Comparison of ENCODE assay signal across 12 cellular contexts in the genomic region with DNA sequence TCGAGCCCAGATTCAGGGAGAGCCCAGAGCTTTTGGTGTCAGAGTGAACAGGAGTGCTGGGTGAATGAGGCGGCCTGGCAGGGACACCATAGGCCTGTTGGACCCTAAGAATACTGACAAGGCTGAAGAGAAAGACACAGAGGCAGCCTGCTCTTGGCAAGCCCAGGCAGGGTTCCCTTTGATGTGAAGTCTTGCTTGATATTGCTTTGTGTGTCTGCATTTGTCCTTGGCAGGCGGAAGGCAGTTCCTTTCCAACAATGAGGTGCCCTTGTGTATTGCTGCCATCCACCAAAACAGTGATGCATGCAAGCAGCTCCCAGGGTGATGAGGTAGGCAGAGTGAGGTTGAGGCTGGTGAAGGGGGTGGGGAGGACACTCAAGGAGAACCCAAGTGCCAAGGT.
A peak's percentile ranks its signal among the peaks of the same experiment; 100 is the strongest.
DNase-seq lines count a peak whose midpoint lies in the region; ATAC-seq and TF ChIP-seq lines count a peak whose summit lies in the region.
"Had no signal": no experiment of that assay in that cellular context is flagged by ENCODE, and none has a peak within 500 bp of the region (broad histone marks: within the 10 kb centered on the region; RNA-seq: fewer than 3 reads in every experiment).

No MANE protein-coding gene starts in this region.

- H3K9me2 ChIP-seq in hepatocyte (replicated peaks; ENCODE audit: insufficient read depth): no peaks in the 10 kb centered on the region
- H3K9me2 ChIP-seq: SK-N-SH had no signal

- H3K27ac ChIP-seq in hepatocyte (peak overlapping the region; percentile 60), prostate gland (peak overlapping the region; percentile 57 to 73)

- H3K9me3 ChIP-seq in hepatocyte (ENCODE audit: low read depth) (no peaks in the 10 kb centered on the region), prostate gland (no peaks in the 10 kb centered on the region)
- H3K9me3 ChIP-seq: mucosa of descending colon, SK-N-SH had no signal

- DNase-seq in G401 (ENCODE audit: low spot score) (peak; percentile 37), astrocyte of the hippocampus (ENCODE audit: low read depth, low spot score) (peak; percentile 90), hepatocyte (ENCODE audit: low spot score) (no peak), prostate gland (ENCODE audit: low spot score) (peak; percentile 86), SKM-1 (lab: John Stamatoyannopoulos, UW; ENCODE audit: unreplicated experiment) (no peak), NCI-H510A treated with DMSO at 0.1 percent for 48 hours (lab: John Stamatoyannopoulos, UW) (no peak), erythroblast (lab: John Stamatoyannopoulos, UW) (no peak)
- DNase-seq: amniotic stem cell, mucosa of descending colon, NCI-H226, SK-N-SH had no signal

- H2AFZ ChIP-seq in hepatocyte: no peak overlapping the region

- no peak overlapping the region for H3K4me2 ChIP-seq in hepatocyte
- H3K4me2 ChIP-seq: SK-N-SH had no signal

- in situ Hi-C loops in G401 (cut with HindIII; ENCODE audit: low sequenced_read_pairs): no loop called here

- no peak for ATAC-seq in HG03439 (IDR thresholded peaks at IDR 0.05; ENCODE audit: unreplicated experiment)
- ATAC-seq: mucosa of descending colon had no signal

- H3K79me2 ChIP-seq in hepatocyte: no peaks in the 10 kb centered on the region

- peaks cover 51% of the 10 kb centered on the region for H3K4me1 ChIP-seq in hepatocyte (ENCODE audit: insufficient read depth)
- no peaks in the 10 kb centered on the region for H3K4me1 ChIP-seq in prostate gland (replicated peaks)

- intact Hi-C loops in prostate gland (cut with DNase I): no loop called here

- TF ChIP-seq POLR2A in prostate gland (IDR thresholded peaks at IDR 0.05) (no peak), erythroblast (IDR thresholded peaks at IDR 0.05; ENCODE audit: low read length) (no peak)

- no peaks in the 10 kb centered on the region for H4K20me1 ChIP-seq in hepatocyte (ENCODE audit: insufficient read depth, poor library complexity, severe bottlenecking)

- WGBS in hepatocyte (ENCODE audit: low lambda C conversion rate, missing lambda C conversion rate): 83% methylated on average over 3 of the region's 3 CpGs
- WGBS in prostate gland: 18% methylated on average over 3 of the region's 3 CpGs

- no peaks in the 10 kb centered on the region for H3K27me3 ChIP-seq in hepatocyte
- H3K27me3 ChIP-seq in prostate gland (replicated peaks; ENCODE audit: insufficient read depth): no peaks in the 10 kb centered on the region

- no peak for TF ChIP-seq CTCF in hepatocyte (IDR thresholded peaks at IDR 0.05; ENCODE audit: poor library complexity)
- no peak for TF ChIP-seq CTCF in prostate gland (IDR thresholded peaks at IDR 0.05)

- H3K4me3 ChIP-seq in hepatocyte: no peak overlapping the region
- H3K4me3 ChIP-seq in prostate gland: no peak overlapping the region
- H3K4me3 ChIP-seq: mucosa of descending colon had no signal

- H3K36me3 ChIP-seq in hepatocyte (replicated peaks; ENCODE audit: insufficient read depth, low read depth): no peaks in the 10 kb centered on the region
- no peaks in the 10 kb centered on the region for H3K36me3 ChIP-seq in prostate gland

Comparison
In these comparisons a context has a peak if more than half of its experiments do, and no peak if none do; other contexts are left out.
1. DNase-seq: peak in G401 (single experiment), astrocyte of the hippocampus (single experiment) and prostate gland (single experiment); none in hepatocyte (single experiment), SKM-1 (single experiment), NCI-H510A treated with DMSO at 0.1 percent for 48 hours (single experiment) and erythroblast (0 of 2).